ENCODE assay signal across 9 cellular contexts in the genomic region with DNA sequence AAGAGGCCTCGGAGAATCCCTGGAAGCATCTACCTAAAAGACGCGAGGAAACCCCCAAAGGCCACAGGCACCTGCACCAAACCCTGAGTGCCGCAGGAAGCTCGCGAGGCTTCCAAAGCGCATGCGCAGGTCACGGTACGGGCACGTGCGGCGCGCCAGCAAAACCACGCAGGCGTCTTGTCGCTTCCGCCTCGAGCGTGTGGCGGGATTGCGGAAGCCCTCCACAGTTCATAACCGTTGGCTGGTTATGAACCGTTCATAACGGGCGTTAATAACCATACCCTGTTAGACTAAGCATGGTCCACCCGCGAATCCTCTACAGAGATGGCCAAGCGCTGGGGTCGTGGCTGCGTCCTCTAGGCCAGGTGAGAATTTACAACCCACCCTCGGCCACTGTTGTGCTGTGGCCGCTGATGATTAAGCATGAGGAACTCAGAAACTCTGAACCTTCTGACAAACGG. TPM values are rescaled to one million over a fixed set of nuclear protein-coding genes. Genes with fewer than 3 reads are reported as not detected.
A peak's percentile ranks its signal among the peaks of the same experiment; 100 is the strongest.
DNase-seq lines count a peak whose midpoint lies in the region; ATAC-seq lines count a peak whose summit lies in the region.
"Had no signal": no experiment of that assay in that cellular context is flagged by ENCODE, and none has a peak within 500 bp of the region (broad histone marks: within the 10 kb centered on the region; RNA-seq: fewer than 3 reads in every experiment).

No MANE protein-coding gene starts in this region.

- H3K27me3 Mint-ChIP-seq in central memory CD8-positive, alpha-beta T cell, result no peaks in the 10 kb centered on the region

- no peaks in the 10 kb centered on the region for H3K9me3 Mint-ChIP-seq in central memory CD8-positive, alpha-beta T cell

- H3K27me3 ChIP-seq in mononuclear cell (ENCODE audit: insufficient read depth, low read length), result no peaks in the 10 kb centered on the region
- H3K27me3 ChIP-seq: cardiac muscle cell had no signal

- H3K4me1 ChIP-seq in mononuclear cell (ENCODE audit: insufficient read depth, low read length), result peaks cover 18% of the 10 kb centered on the region

- peak overlapping the region; percentile 41 for H3K4me3 ChIP-seq in mononuclear cell (ENCODE audit: low read length)
- H3K4me3 ChIP-seq: cardiac muscle cell had no signal

- H3K4me1 Mint-ChIP-seq in central memory CD8-positive, alpha-beta T cell, result peaks cover 6% of the 10 kb centered on the region

- no peaks in the 10 kb centered on the region for H3K9me3 ChIP-seq in mononuclear cell (ENCODE audit: low read depth, low read length)

- DNase-seq in NCI-H82 (lab: John Stamatoyannopoulos, UW), result peak; percentile 69
- DNase-seq in NCI-H82 treated with DMSO at 0.1 percent for 48 hours (lab: John Stamatoyannopoulos, UW; ENCODE audit: unreplicated experiment), result no peak
- DNase-seq in activated CD4-positive, CD25-positive, alpha-beta regulatory T cell treated with anti-CD3 and anti-CD28 coated beads, Interleukin-2, amount 50 U/mL, for 72 hours, result peak; percentile 77
- peak; percentile 47 to 64 for DNase-seq in central memory CD8-positive, alpha-beta T cell (ENCODE audit: low spot score in 2 of 2)
- DNase-seq in stimulated activated CD8-positive, alpha-beta memory T cell treated with anti-CD3 and anti-CD28 coated beads, Interleukin-2, amount 100 ng/mL, for 48 hours (ENCODE audit: low read depth in 2 of 2), result peak; percentile 58 to 77
- DNase-seq in HT-29 (ENCODE audit: low spot score), result no peak

- H3K4me3 Mint-ChIP-seq in central memory CD8-positive, alpha-beta T cell, result peak overlapping the region; percentile 66

- peak overlapping the region; percentile 84 for H3K27ac Mint-ChIP-seq in central memory CD8-positive, alpha-beta T cell (ENCODE audit: low read depth)

- peak; percentile 79 for ATAC-seq in central memory CD8-positive, alpha-beta T cell (replicated peaks; ENCODE audit: extremely low read depth, poor library complexity, severe bottlenecking)
- ATAC-seq in HG02884 (IDR thresholded peaks at IDR 0.05; ENCODE audit: unreplicated experiment), result no peak

- peaks cover 21% of the 10 kb centered on the region for H3K36me3 Mint-ChIP-seq in central memory CD8-positive, alpha-beta T cell (ENCODE audit: insufficient read depth)

RNA-seq across cellular contexts. Expression of a gene that starts 46.4 kb away (rescaled TPM):
- 12.9 TPM for total RNA-seq in mononuclear cell
- 22.9 and 25.2 TPM in 2 replicates for total RNA-seq in HT-29 (2014; rRNA removed; shearing (Covaris generic))

RNA-seq across cellular contexts. Expression of a gene that starts 46.9 kb away (rescaled TPM):
- 82.0 TPM for total RNA-seq in mononuclear cell
- 22.0 and 25.7 TPM in 2 replicates for total RNA-seq in HT-29 (2014; rRNA removed; shearing (Covaris generic))

Comparison
In these comparisons a context has a peak if more than half of its experiments do, and no peak if none do; other contexts are left out.
1. DNase-seq: peak in NCI-H82 (single experiment), activated CD4-positive, CD25-positive, alpha-beta regulatory T cell treated with anti-CD3 and anti-CD28 coated beads, Interleukin-2, amount 50 U/mL, for 72 hours (single experiment), central memory CD8-positive, alpha-beta T cell (2 of 2) and stimulated activated CD8-positive, alpha-beta memory T cell treated with anti-CD3 and anti-CD28 coated beads, Interleukin-2, amount 100 ng/mL, for 48 hours (2 of 2); none in NCI-H82 treated with DMSO at 0.1 percent for 48 hours (single experiment) and HT-29 (single experiment).